16 cellular contexts compared by ENCODE assay signal in genomic region chr3:482479-482878, GRCh38.
"Had no signal": no experiment of that assay in that cellular context is flagged by ENCODE, and none has a peak within 500 bp of the region (broad histone marks: within the 10 kb centered on the region; RNA-seq: fewer than 3 reads in every experiment).

No MANE protein-coding gene starts in this region.

- H3K4me3 Mint-ChIP-seq: endodermal cell; naive thymus-derived CD8-positive, alpha-beta T cell; neural crest cell; stimulated activated naive B cell treated with anti-CD40 and anti-IgM and Interleukin-4, amounts not matched to agents 10 μg/mL and 1 μg/mL and 100 μg/mL, for 72 hours; stimulated activated naive CD8-positive, alpha-beta T cell treated with anti-CD3 and anti-CD28 coated beads, Interleukin-15, amount 100 ng/mL, for 72 hours had no signal

- H3K4me3 ChIP-seq: mucosa of descending colon, sigmoid colon, skin epidermis, transverse colon had no signal

- H3K9me3 ChIP-seq: thoracic aorta, transverse colon had no signal

- DNase-seq: dermis blood vessel endothelial cell; endodermal cell; erythroblast; foreskin melanocyte; islet precursor cell; naive thymus-derived CD8-positive, alpha-beta T cell; sigmoid colon; stimulated activated CD4-positive, alpha-beta T cell treated with anti-CD3 and anti-CD28 coated beads, Interleukin-2, amount 100 ng/mL, for 24 hours; stimulated activated CD4-positive, alpha-beta T cell treated with anti-CD3 and anti-CD28 coated beads, Interleukin-4, amount 100 ng/mL, for 4 hours; stimulated activated naive B cell treated with anti-CD40 and anti-IgM and Interleukin-4, amounts not matched to agents 10 μg/mL and 1 μg/mL and 100 μg/mL, for 72 hours; stimulated activated naive CD8-positive, alpha-beta T cell treated with anti-CD3 and anti-CD28 coated beads, Interleukin-15, amount 100 ng/mL, for 72 hours; transverse colon had no signal

- ATAC-seq: mucosa of descending colon; naive thymus-derived CD8-positive, alpha-beta T cell; stimulated activated naive B cell treated with anti-CD40 and anti-IgM and Interleukin-4, amounts not matched to agents 10 μg/mL and 1 μg/mL and 100 μg/mL, for 72 hours; stimulated activated naive CD8-positive, alpha-beta T cell treated with anti-CD3 and anti-CD28 coated beads, Interleukin-15, amount 100 ng/mL, for 72 hours had no signal

- H3K4me1 Mint-ChIP-seq: naive thymus-derived CD8-positive, alpha-beta T cell; neural crest cell; stimulated activated naive B cell treated with anti-CD40 and anti-IgM and Interleukin-4, amounts not matched to agents 10 μg/mL and 1 μg/mL and 100 μg/mL, for 72 hours; stimulated activated naive CD8-positive, alpha-beta T cell treated with anti-CD3 and anti-CD28 coated beads, Interleukin-15, amount 100 ng/mL, for 72 hours had no signal

- H3K27ac Mint-ChIP-seq: endodermal cell; naive thymus-derived CD8-positive, alpha-beta T cell; stimulated activated naive B cell treated with anti-CD40 and anti-IgM and Interleukin-4, amounts not matched to agents 10 μg/mL and 1 μg/mL and 100 μg/mL, for 72 hours; stimulated activated naive CD8-positive, alpha-beta T cell treated with anti-CD3 and anti-CD28 coated beads, Interleukin-15, amount 100 ng/mL, for 72 hours had no signal

- H3K27me3 ChIP-seq: sigmoid colon, transverse colon had no signal

- H3K36me3 ChIP-seq: sigmoid colon, thoracic aorta, transverse colon had no signal

- H3K27ac ChIP-seq: sigmoid colon, skin epidermis, thoracic aorta, transverse colon had no signal

- H3K27me3 Mint-ChIP-seq: naive thymus-derived CD8-positive, alpha-beta T cell; stimulated activated naive B cell treated with anti-CD40 and anti-IgM and Interleukin-4, amounts not matched to agents 10 μg/mL and 1 μg/mL and 100 μg/mL, for 72 hours; stimulated activated naive CD8-positive, alpha-beta T cell treated with anti-CD3 and anti-CD28 coated beads, Interleukin-15, amount 100 ng/mL, for 72 hours had no signal

- H3K36me3 Mint-ChIP-seq: stimulated activated naive B cell treated with anti-CD40 and anti-IgM and Interleukin-4, amounts not matched to agents 10 μg/mL and 1 μg/mL and 100 μg/mL, for 72 hours had no signal

- H3K4me1 ChIP-seq: sigmoid colon, transverse colon had no signal
